In the genomic region with DNA sequence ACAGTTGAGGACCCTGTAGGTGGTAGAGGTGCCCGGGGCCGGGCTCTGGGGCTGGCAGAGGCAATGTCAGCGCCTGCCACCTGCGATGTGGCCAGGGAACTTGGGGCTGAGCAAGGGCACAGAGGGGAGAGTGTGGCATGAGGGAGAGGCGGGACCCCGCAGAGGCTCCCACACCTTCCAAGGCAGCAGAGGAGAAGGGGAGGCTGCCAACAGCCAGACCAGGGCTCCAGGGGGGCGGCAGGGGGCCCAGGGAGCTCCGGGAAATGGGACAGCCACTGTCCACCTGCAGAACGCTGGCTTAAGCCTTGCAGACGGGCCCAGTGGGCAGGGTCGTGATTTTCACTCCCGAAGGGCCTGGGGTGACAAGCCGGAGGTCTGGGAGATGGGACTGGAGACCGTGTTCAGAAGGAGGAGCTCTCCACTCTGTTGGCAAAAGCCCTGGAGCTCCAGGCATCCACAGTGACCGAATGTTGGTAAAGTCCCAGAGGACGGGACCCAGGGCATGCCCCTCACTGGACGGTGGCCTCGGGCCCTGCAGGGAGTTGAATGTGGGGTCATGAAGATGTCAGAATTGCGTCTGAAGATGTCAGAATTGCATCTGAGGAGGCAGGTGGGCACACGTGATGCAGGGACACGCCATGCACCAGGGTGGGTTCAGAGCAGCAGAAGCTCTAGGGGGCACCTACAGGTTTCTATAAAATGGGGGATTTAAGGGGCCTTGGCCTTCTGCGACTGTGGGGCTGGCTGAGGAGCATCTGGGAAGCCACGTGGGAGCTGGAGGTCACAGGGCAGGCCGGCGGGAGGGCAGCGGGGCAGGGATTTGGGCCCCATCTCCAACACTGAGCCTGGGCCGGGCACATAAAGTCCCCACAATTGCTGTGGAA, we compare ENCODE assay signal across 9 cellular contexts. TPM values are rescaled to one million over a fixed set of nuclear protein-coding genes. Genes with fewer than 3 reads are reported as not detected.
DNase-seq lines count a peak whose midpoint lies in the region; ATAC-seq lines count a peak whose summit lies in the region.
"Had no signal": no experiment of that assay in that cellular context is flagged by ENCODE, and none has a peak within 500 bp of the region (broad histone marks: within the 10 kb centered on the region; RNA-seq: fewer than 3 reads in every experiment).

No MANE protein-coding gene starts in this region.

- intact Hi-C loops in activated T-helper 1 cell treated with anti-CD3 and anti-CD28 coated beads, Interleukin-12 subunit alpha, Interleukin-12 subunit beta, Interleukin-2, Interleukin-4 antibody, amounts not matched to agents 30 ng/mL and 10 ng/mL and 1 ng/mL, durations not matched to agents 14 hours and 24 hours and 36 hours (cut with micrococcal nuclease) = loop anchor here (1.0 to 10.0 kb wide), 5 partner anchors 23 to 434 kb away; a partner anchor contains a TSS

- H3K9ac ChIP-seq in subcutaneous abdominal adipose tissue (ENCODE audit: low read length in 5 of 5) = peak overlapping the region in 4 of 5 donors; percentile 22 to 73 (median 56)

- H3K4me1 ChIP-seq in subcutaneous abdominal adipose tissue (ENCODE audit: control insufficient read depth in 5 of 5, insufficient read depth in 5 of 5, low read length in 5 of 5) = peaks cover 4 to 41% (median 31%) of the 10 kb centered on the region in 5 donors

- H3K27me3 ChIP-seq in subcutaneous abdominal adipose tissue (ENCODE audit: control insufficient read depth in 5 of 5, insufficient read depth in 4 of 5, low read length in 5 of 5) = peaks cover 0 to 19% (median 7%) of the 10 kb centered on the region in 5 donors

- DNase-seq in T-helper 2 cell treated with Interferon-gamma antibody and Interleukin-4, amounts not matched to agents 5 μg/mL and 100 μg/mL, for 36 hours (ENCODE audit: low spot score) = no peak
- DNase-seq in T-helper 2 cell (no peak), immature natural killer cell (no peak)
- no peak for DNase-seq in activated T-helper 1 cell treated with anti-CD3 and anti-CD28 coated beads, Interleukin-12 subunit alpha, Interleukin-12 subunit beta, Interleukin-2, Interleukin-4 antibody, amounts not matched to agents 30 ng/mL and 10 ng/mL and 1 ng/mL, durations not matched to agents 14 hours and 24 hours and 36 hours (ENCODE audit: low spot score)

- peak overlapping the region; percentile 100 for H3K27ac Mint-ChIP-seq in T-helper 2 cell treated with Interferon-gamma antibody and Interleukin-4, amounts not matched to agents 5 μg/mL and 100 μg/mL, for 36 hours
- peak overlapping the region; percentile 98 for H3K27ac Mint-ChIP-seq in activated T-helper 1 cell treated with anti-CD3 and anti-CD28 coated beads, Interleukin-12 subunit alpha, Interleukin-12 subunit beta, Interleukin-2, Interleukin-4 antibody, amounts not matched to agents 30 ng/mL and 10 ng/mL and 1 ng/mL, durations not matched to agents 14 hours and 24 hours and 36 hours
- H3K27ac Mint-ChIP-seq in immature natural killer cell = peak overlapping the region; percentile 100

- H3K4me3 ChIP-seq in subcutaneous abdominal adipose tissue (ENCODE audit: low read depth in 1 of 5, low read length in 5 of 5) = peak overlapping the region in 4 of 5 donors; percentile 63 to 72 (median 68)

- peaks cover 71% of the 10 kb centered on the region for H3K4me1 Mint-ChIP-seq in T-helper 2 cell treated with Interferon-gamma antibody and Interleukin-4, amounts not matched to agents 5 μg/mL and 100 μg/mL, for 36 hours (ENCODE audit: low read depth)
- peaks cover 90% of the 10 kb centered on the region for H3K4me1 Mint-ChIP-seq in activated T-helper 1 cell treated with anti-CD3 and anti-CD28 coated beads, Interleukin-12 subunit alpha, Interleukin-12 subunit beta, Interleukin-2, Interleukin-4 antibody, amounts not matched to agents 30 ng/mL and 10 ng/mL and 1 ng/mL, durations not matched to agents 14 hours and 24 hours and 36 hours (ENCODE audit: low read depth)
- H3K4me1 Mint-ChIP-seq in immature natural killer cell = peaks cover 90 to 92% of the 10 kb centered on the region in 2 donors

- peaks cover 2% of the 10 kb centered on the region for H3K36me3 Mint-ChIP-seq in T-helper 2 cell treated with Interferon-gamma antibody and Interleukin-4, amounts not matched to agents 5 μg/mL and 100 μg/mL, for 36 hours (ENCODE audit: low read depth)
- H3K36me3 Mint-ChIP-seq in activated T-helper 1 cell treated with anti-CD3 and anti-CD28 coated beads, Interleukin-12 subunit alpha, Interleukin-12 subunit beta, Interleukin-2, Interleukin-4 antibody, amounts not matched to agents 30 ng/mL and 10 ng/mL and 1 ng/mL, durations not matched to agents 14 hours and 24 hours and 36 hours (ENCODE audit: low read depth) = peaks cover 4% of the 10 kb centered on the region
- H3K36me3 Mint-ChIP-seq in immature natural killer cell = no peaks in the 10 kb centered on the region

- no peaks in the 10 kb centered on the region for H3K9me3 ChIP-seq in subcutaneous abdominal adipose tissue (ENCODE audit: control insufficient read depth in 5 of 5, low read length in 5 of 5)

- no peaks in the 10 kb centered on the region for H3K27me3 Mint-ChIP-seq in T-helper 2 cell treated with Interferon-gamma antibody and Interleukin-4, amounts not matched to agents 5 μg/mL and 100 μg/mL, for 36 hours (ENCODE audit: low read depth)
- H3K27me3 Mint-ChIP-seq in activated T-helper 1 cell treated with anti-CD3 and anti-CD28 coated beads, Interleukin-12 subunit alpha, Interleukin-12 subunit beta, Interleukin-2, Interleukin-4 antibody, amounts not matched to agents 30 ng/mL and 10 ng/mL and 1 ng/mL, durations not matched to agents 14 hours and 24 hours and 36 hours (ENCODE audit: insufficient read depth) = no peaks in the 10 kb centered on the region
- H3K27me3 Mint-ChIP-seq in immature natural killer cell (ENCODE audit: low read depth in 3 of 3) = peaks cover 37 to 39% (median 38%) of the 10 kb centered on the region in 3 donors

- no peak for ATAC-seq in GM19397 (IDR thresholded peaks at IDR 0.05; ENCODE audit: unreplicated experiment)
- no peak for ATAC-seq in HG03571 (IDR thresholded peaks at IDR 0.05; ENCODE audit: unreplicated experiment)
- no peak for ATAC-seq in HG02884 (IDR thresholded peaks at IDR 0.05; ENCODE audit: unreplicated experiment)

- no peaks in the 10 kb centered on the region for H3K9me3 Mint-ChIP-seq in T-helper 2 cell treated with Interferon-gamma antibody and Interleukin-4, amounts not matched to agents 5 μg/mL and 100 μg/mL, for 36 hours
- no peaks in the 10 kb centered on the region for H3K9me3 Mint-ChIP-seq in activated T-helper 1 cell treated with anti-CD3 and anti-CD28 coated beads, Interleukin-12 subunit alpha, Interleukin-12 subunit beta, Interleukin-2, Interleukin-4 antibody, amounts not matched to agents 30 ng/mL and 10 ng/mL and 1 ng/mL, durations not matched to agents 14 hours and 24 hours and 36 hours
- H3K9me3 Mint-ChIP-seq in immature natural killer cell = no peaks in the 10 kb centered on the region

- H3K27ac ChIP-seq in subcutaneous abdominal adipose tissue (ENCODE audit: low read depth, low read length) = peak overlapping the region; percentile 84

- H3K4me3 Mint-ChIP-seq in T-helper 2 cell treated with Interferon-gamma antibody and Interleukin-4, amounts not matched to agents 5 μg/mL and 100 μg/mL, for 36 hours = peak overlapping the region; percentile 97
- H3K4me3 Mint-ChIP-seq in activated T-helper 1 cell treated with anti-CD3 and anti-CD28 coated beads, Interleukin-12 subunit alpha, Interleukin-12 subunit beta, Interleukin-2, Interleukin-4 antibody, amounts not matched to agents 30 ng/mL and 10 ng/mL and 1 ng/mL, durations not matched to agents 14 hours and 24 hours and 36 hours = peak overlapping the region; percentile 89
- peak overlapping the region; percentile 90 to 95 (median 93) for H3K4me3 Mint-ChIP-seq in immature natural killer cell

- H3K36me3 ChIP-seq in subcutaneous abdominal adipose tissue (ENCODE audit: control insufficient read depth in 5 of 5, insufficient read depth in 5 of 5, low read length in 5 of 5) = no peaks in the 10 kb centered on the region

RNA-seq across cellular contexts. Expression of a gene that starts 18.6 kb away (rescaled TPM):
- 454 and 455 TPM in 2 replicates for total RNA-seq in activated T-helper 1 cell treated with anti-CD3 and anti-CD28 coated beads, Interleukin-12 subunit alpha, Interleukin-12 subunit beta, Interleukin-2, Interleukin-4 antibody, amounts not matched to agents 30 ng/mL and 10 ng/mL and 1 ng/mL, durations not matched to agents 14 hours and 24 hours and 36 hours
- 100 to 1,000 TPM; 278 to 589 (median 370) TPM for polyA plus RNA-seq in immature natural killer cell
- total RNA-seq: renal cortical epithelial cell had no signal

RNA-seq across cellular contexts. Expression of a gene that starts 25.3 kb away (rescaled TPM):
- 154 and 161 TPM in 2 replicates for total RNA-seq in activated T-helper 1 cell treated with anti-CD3 and anti-CD28 coated beads, Interleukin-12 subunit alpha, Interleukin-12 subunit beta, Interleukin-2, Interleukin-4 antibody, amounts not matched to agents 30 ng/mL and 10 ng/mL and 1 ng/mL, durations not matched to agents 14 hours and 24 hours and 36 hours
- polyA plus RNA-seq in immature natural killer cell = 100 to 1,000 TPM in 1 of 3 donors, 10 to 100 TPM in 2; 48.9 to 130 (median 55.9) TPM

RNA-seq across cellular contexts. Expression of a gene that starts 34.8 kb away (rescaled TPM):
- 3.3 and 4.2 TPM in 2 replicates for total RNA-seq in activated T-helper 1 cell treated with anti-CD3 and anti-CD28 coated beads, Interleukin-12 subunit alpha, Interleukin-12 subunit beta, Interleukin-2, Interleukin-4 antibody, amounts not matched to agents 30 ng/mL and 10 ng/mL and 1 ng/mL, durations not matched to agents 14 hours and 24 hours and 36 hours
- polyA plus RNA-seq in immature natural killer cell = 1 to 10 TPM in 2 of 3 donors, not detected in 1; 2.7 to 3.6 TPM
